Comparison of ENCODE assay signal across 8 cellular contexts in the genomic region with DNA sequence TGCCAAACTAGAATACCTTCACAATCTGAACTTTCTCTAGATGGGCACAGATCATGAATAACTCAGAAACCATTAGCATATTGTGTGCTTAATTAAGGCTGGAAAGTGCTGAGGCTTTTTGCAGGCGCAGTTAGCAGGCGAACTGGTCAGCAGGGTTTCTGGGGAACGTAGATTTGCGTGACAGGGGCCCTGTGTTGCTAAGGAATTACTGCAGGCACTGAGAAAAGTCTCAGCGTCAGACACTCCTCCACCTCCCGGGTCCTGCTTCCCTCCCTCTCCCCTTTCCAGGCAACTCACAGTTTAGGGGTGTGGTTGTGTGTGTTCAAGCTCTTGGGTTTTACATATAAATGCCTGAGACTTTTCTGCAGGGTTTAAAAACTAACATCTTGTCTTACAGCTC. TPM values are rescaled to one million over a fixed set of nuclear protein-coding genes. Genes with fewer than 3 reads are reported as not detected.
A peak's percentile ranks its signal among the peaks of the same experiment; 100 is the strongest.
DNase-seq lines count a peak whose midpoint lies in the region; TF ChIP-seq lines count a peak whose summit lies in the region.

No MANE protein-coding gene starts in this region.

- no peaks in the 10 kb centered on the region for H3K9me3 ChIP-seq in tibial nerve

- peak overlapping the region; percentile 39 for H3K27ac Mint-ChIP-seq in Calu3 (ENCODE audit: unreplicated experiment)

- H3K4me3 ChIP-seq in astrocyte of the cerebellum (ENCODE audit: low read depth, low read length) (peak overlapping the region; percentile 86), tibial nerve (peak overlapping the region; percentile 81 to 96 (median 84))

- DNase-seq in Calu3 (no peak), LHCN-M2 (ENCODE audit: low read depth) (peak; percentile 41), astrocyte of the cerebellum (ENCODE audit: low read depth) (no peak), tibial nerve (ENCODE audit: low spot score in 2 of 2) (no peak), NCI-H187 (lab: John Stamatoyannopoulos, UW) (no peak), NCI-H1930 (lab: John Stamatoyannopoulos, UW) (no peak), NCI-H446 treated with DMSO at 0.1 percent for 48 hours (lab: John Stamatoyannopoulos, UW) (no peak)

- peak in 1 of 2 donors; percentile 42 for TF ChIP-seq POLR2A in tibial nerve (IDR thresholded peaks at IDR 0.05)

- CTCF ChIA-PET in Calu3 (lab: Charles Lee): no interaction called here

- H3K4me1 Mint-ChIP-seq in Calu3 (ENCODE audit: low read depth, unreplicated experiment): peaks cover 42% of the 10 kb centered on the region

- H3K36me3 Mint-ChIP-seq in Calu3 (ENCODE audit: insufficient read depth, unreplicated experiment): peaks cover 66% of the 10 kb centered on the region

- H3K27me3 Mint-ChIP-seq in Calu3 (ENCODE audit: unreplicated experiment): no peaks in the 10 kb centered on the region

- no peaks in the 10 kb centered on the region for H3K9me3 Mint-ChIP-seq in Calu3 (ENCODE audit: low read depth, unreplicated experiment)

- 10 to 19% methylated on average over 6 of the region's 6 CpGs for WGBS in tibial nerve, 2 donors

- intact Hi-C loops in Calu3 (cut with micrococcal nuclease; ENCODE audit: unreplicated experiment): no loop called here

- peak overlapping the region; percentile 38 for H3K27ac ChIP-seq in layer of hippocampus (ENCODE audit: low read depth, low read length)
- H3K27ac ChIP-seq in tibial nerve: peak overlapping the region; percentile 97 to 100 (median 98)

- H3K27me3 ChIP-seq in layer of hippocampus (ENCODE audit: control insufficient read depth, insufficient read depth, low read length): peaks cover 2% of the 10 kb centered on the region
- no peaks in the 10 kb centered on the region for H3K27me3 ChIP-seq in tibial nerve

- no TSS peak for BruUV-seq in Calu3 (replicated peaks; lab: Mats Ljungman, UMichigan)

- peaks cover 0 to 15% (median 0%) of the 10 kb centered on the region in 3 donors for H3K36me3 ChIP-seq in tibial nerve

- in situ Hi-C loops in astrocyte of the cerebellum (cut with HindIII; ENCODE audit: low sequenced_read_pairs): no loop called here

- peaks cover 0 to 65% (median 36%) of the 10 kb centered on the region in 4 donors for H3K4me1 ChIP-seq in tibial nerve

- peak in 1 of 2 donors; percentile 39 for TF ChIP-seq EP300 in tibial nerve (IDR thresholded peaks at IDR 0.05)

- TF ChIP-seq CTCF in Calu3 (IDR thresholded peaks at IDR 0.05; ENCODE audit: unreplicated experiment): no peak
- no peak for TF ChIP-seq CTCF in astrocyte of the cerebellum (IDR thresholded peaks at IDR 0.05; ENCODE audit: low read depth, low read length, missing control alignments)
- TF ChIP-seq CTCF in tibial nerve (IDR thresholded peaks at IDR 0.05): no peak

- peak overlapping the region; percentile 96 for H3K4me3 Mint-ChIP-seq in Calu3 (ENCODE audit: low read depth, unreplicated experiment)

RNA-seq across cellular contexts. Expression of a gene that starts 2.2 kb away (rescaled TPM):
- total RNA-seq in Calu3 (2022) (13.2 and 20.6 TPM in 2 replicates), LHCN-M2 (2014; rRNA removed) (0.40 and 1.7 TPM in 2 replicates), tibial nerve (10 to 100 TPM; 44.7 to 74.1 (median 56.2) TPM)
- polyA plus RNA-seq in LHCN-M2 (2012): 1.8 TPM
